ENCODE assay signal across 8 cellular contexts in genomic region chr2:64260817-64261216, GRCh38.
A peak's percentile ranks its signal among the peaks of the same experiment; 100 is the strongest.
DNase-seq lines count a peak whose midpoint lies in the region; ATAC-seq, FAIRE-seq and TF ChIP-seq lines count a peak whose summit lies in the region.

No MANE protein-coding gene starts in this region.

- TF ChIP-seq CTCF in A549 (IDR thresholded peaks at IDR 0.05) (no peak), heart right ventricle (IDR thresholded peaks at IDR 0.05) (no peak), foreskin fibroblast (IDR thresholded peaks at IDR 0.05; ENCODE audit: low read depth, low read length) (no peak)

- H3K36me3 ChIP-seq in heart right ventricle = no peaks in the 10 kb centered on the region

- H3K27ac ChIP-seq in A549 (no peak overlapping the region), heart right ventricle (peak overlapping the region; percentile 5 to 87 (median 60))

- H3K4me3 ChIP-seq in A549 (no peak overlapping the region), heart right ventricle (no peak overlapping the region), foreskin fibroblast (ENCODE audit: low read depth in 1 of 2, low read length in 2 of 2) (no peak overlapping the region)

- no peak for FAIRE-seq in A549 (lab: Jason Lieb, UNC)
- FAIRE-seq in urothelium cell line (lab: Jason Lieb, UNC) = no peak

- H3K4me2 ChIP-seq in A549 = no peak overlapping the region

- intact Hi-C loops in heart right ventricle (cut with DNase I) = no loop called here

- CTCF ChIA-PET in A549 (lab: Yijun Ruan, JAX) = no interaction called here

- no peak for TF ChIP-seq POLR2A in A549 (IDR thresholded peaks at IDR 0.05; ENCODE audit: low read length)

- peaks cover 0 to 7% (median 0%) of the 10 kb centered on the region in 7 donors for H3K27me3 ChIP-seq in heart right ventricle

- no peak for ATAC-seq in A549
- ATAC-seq in GM19035 (IDR thresholded peaks at IDR 0.05; ENCODE audit: unreplicated experiment) = peak; percentile 89
- peak; percentile 91 for ATAC-seq in HG03095 (IDR thresholded peaks at IDR 0.05; ENCODE audit: unreplicated experiment)
- ATAC-seq in heart right ventricle = peak; percentile 78 to 92 (median 85)

- H3K4me1 ChIP-seq in A549 (0 out of 3 replicates have a peak, but pooled peaks cover 9% of the 10 kb centered on the region), heart right ventricle (peaks cover 0 to 63% (median 28%) of the 10 kb centered on the region in 9 donors)

- 85% methylated on average over 9 of the region's 9 CpGs for WGBS in A549 (ENCODE audit: missing lambda C conversion rate)
- 33 to 41% methylated on average over 9 of the region's 9 CpGs for WGBS in heart right ventricle, 2 donors

- TF ChIP-seq RAD21 in A549 (conservative IDR thresholded peaks at IDR 0.05 in 1 of 2, IDR thresholded peaks at IDR 0.05 in 1 of 2) = no peak

- POLR2A ChIA-PET in A549 (lab: Yijun Ruan, JAX) = no interaction called here

- DNase-seq in A549 (ENCODE audit: low read depth in 1 of 2, low spot score in 1 of 2) = no peak
- DNase-seq in UCSD-AML1 (lab: John Stamatoyannopoulos, UW; ENCODE audit: unreplicated experiment) = peak; percentile 74
- DNase-seq in heart right ventricle = peak; percentile 20 to 66
- DNase-seq in stimulated activated CD8-positive, alpha-beta memory T cell treated with anti-CD3 and anti-CD28 coated beads, Interleukin-4, amount 100 ng/mL, for 48 hours = peak; percentile 36
- no peak for DNase-seq in urothelium cell line (ENCODE audit: low spot score)
- no peak for DNase-seq in foreskin fibroblast

- no peak for TF ChIP-seq EP300 in A549 (IDR thresholded peaks at IDR 0.05)

- no peaks in the 10 kb centered on the region for H3K9me3 ChIP-seq in A549
- H3K9me3 ChIP-seq in heart right ventricle = no peaks in the 10 kb centered on the region

TF ChIP-seq in A549, 52 proteins besides CTCF, POLR2A, EP300 and RAD21:
- peak; percentile 61 for TF ChIP-seq MAFK (IDR thresholded peaks at IDR 0.05; ENCODE audit: partially characterized antibody)
- no peak for TF ChIP-seq KDM5A (IDR thresholded peaks at IDR 0.05)

Comparison
In these comparisons a context has a peak if more than half of its experiments do, and no peak if none do; other contexts are left out.
1. ATAC-seq: peak in GM19035 (single experiment), HG03095 (single experiment) and heart right ventricle (8 of 8); none in A549 (0 of 2).
2. DNase-seq: peak in UCSD-AML1 (single experiment), heart right ventricle (2 of 2) and stimulated activated CD8-positive, alpha-beta memory T cell treated with anti-CD3 and anti-CD28 coated beads, Interleukin-4, amount 100 ng/mL, for 48 hours (single experiment); none in A549 (0 of 2), urothelium cell line (single experiment) and foreskin fibroblast (0 of 2).
3. H3K27ac ChIP-seq: peak in heart right ventricle (10 of 10); none in A549 (0 of 2).